29 cellular contexts compared by ENCODE assay signal in genomic region chr5:101244621-101245020, GRCh38.
"Had no signal": no experiment of that assay in that cellular context is flagged by ENCODE, and none has a peak within 500 bp of the region (broad histone marks: within the 10 kb centered on the region; RNA-seq: fewer than 3 reads in every experiment).

No MANE protein-coding gene starts in this region.

- H3K36me3 ChIP-seq: adrenal gland, brain microvascular endothelial cell had no signal

- H3K9me3 ChIP-seq: adrenal gland, body of pancreas had no signal

- H3K4me3 ChIP-seq: adrenal gland, body of pancreas had no signal

- H3K27me3 ChIP-seq: adrenal gland, body of pancreas, brain microvascular endothelial cell had no signal

- DNase-seq: activated B cell treated with CpG ODN at 0.5 μM for 24 hours; activated CD4-positive, alpha-beta memory T cell treated with anti-CD3 and anti-CD28 coated beads for 36 hours; activated CD4-positive, alpha-beta T cell treated with anti-CD3 and anti-CD28 coated beads for 4 hours; activated CD4-positive, alpha-beta T cell treated with anti-CD3 and anti-CD28 coated beads, Interleukin-2, amount 10 ng/mL, durations not matched to agents 24 days and 14 days; activated CD4-positive, alpha-beta T cell treated with anti-CD3 and anti-CD28 coated beads, Interleukin-2, amount 50 U/mL, for 1 hour; activated CD4-positive, alpha-beta T cell treated with anti-CD3 and anti-CD28 coated beads, Interleukin-2, amount 50 U/mL, for 4 hours; activated CD4-positive, CD25-positive, alpha-beta regulatory T cell treated with anti-CD3 and anti-CD28 coated beads, Interleukin-2, amount 50 U/mL, for 72 hours; activated CD8-positive, alpha-beta memory T cell treated with anti-CD3 and anti-CD28 coated beads, Interleukin-2, amount 50 U/mL, for 4 hours; activated CD8-positive, alpha-beta T cell treated with anti-CD3 and anti-CD28 coated beads for 36 hours; activated effector memory CD4-positive, alpha-beta T cell treated with anti-CD3 and anti-CD28 coated beads, Interleukin-2, amount 50 U/mL, for 16 hours; activated gamma-delta T cell treated with Interleukin-2 at 50 U/mL for 16 hours; activated naive CD4-positive, alpha-beta T cell; activated naive CD4-positive, alpha-beta T cell treated with anti-CD3 and anti-CD28 coated beads for 36 hours; activated naive CD4-positive, alpha-beta T cell treated with anti-CD3 and anti-CD28 coated beads, Interleukin-2, amount 50 U/mL, for 16 hours; activated naive CD8-positive, alpha-beta T cell treated with anti-CD3 and anti-CD28 coated beads for 36 hours; activated T-cell treated with anti-CD3 and anti-CD28 coated beads for 4 hours; activated T-cell treated with anti-CD3 and anti-CD28 coated beads, Interleukin-2, amount 50 U/mL, for 1 hour; activated T-cell treated with anti-CD3 and anti-CD28 coated beads, Interleukin-2, amount 50 U/mL, for 4 hours; activated T-cell treated with anti-CD3 and anti-CD28 coated beads, Interleukin-2, amount 50 U/mL, for 72 hours; adrenal gland; amniotic stem cell; aorta; body of pancreas; brain microvascular endothelial cell; central memory CD4-positive, alpha-beta T cell; T-cell; T-helper 17 cell; T1000 had no signal

- H3K4me1 ChIP-seq: adrenal gland, body of pancreas had no signal

- H3K27ac ChIP-seq: adrenal gland, body of pancreas, brain microvascular endothelial cell, VCaP had no signal
